In genomic region chr6:109096198-109096597, GRCh38 we compare ENCODE assay signal across 8 cellular contexts. TPM values are rescaled to one million over a fixed set of nuclear protein-coding genes. Genes with fewer than 3 reads are reported as not detected.
A peak's percentile ranks its signal among the peaks of the same experiment; 100 is the strongest.
DNase-seq lines count a peak whose midpoint lies in the region; ATAC-seq, FAIRE-seq and TF ChIP-seq lines count a peak whose summit lies in the region.

No MANE protein-coding gene starts in this region.

- no peaks in the 10 kb centered on the region for H3K9me3 Mint-ChIP-seq in naive thymus-derived CD4-positive, alpha-beta T cell

- peak overlapping the region; percentile 72 for H3K4me2 ChIP-seq in IMR-90 (ENCODE audit: low read depth, low read length)

- no TSS peak for BruUV-seq in IMR-90 (replicated peaks; lab: Mats Ljungman, UMichigan)

- intact Hi-C loops in IMR-90 (cut with micrococcal nuclease) (no loop called here), breast epithelium (cut with DNase I; ENCODE audit: low total_unique reads) (no loop called here)
- intact Hi-C loops in naive thymus-derived CD4-positive, alpha-beta T cell (cut with micrococcal nuclease) = loop anchor here (5.0 to 10.0 kb wide), 3 partner anchors 91 to 1859 kb away; partner anchors contain the start of gene GTF3C6 (in 1 of the 2)

- H3K4me3 ChIP-seq in BE2C (ENCODE audit: low read depth, low read length) = peak overlapping the region; percentile 94
- H3K4me3 ChIP-seq in IMR-90 (ENCODE audit: insufficient read depth, low read depth, low read length) = peak overlapping the region; percentile 76
- H3K4me3 ChIP-seq in breast epithelium = peak overlapping the region; percentile 66 to 78 (median 73)
- peak overlapping the region; percentile 96 for H3K4me3 ChIP-seq in naive thymus-derived CD4-positive, alpha-beta T cell (ENCODE audit: low read length)

- H3K27ac Mint-ChIP-seq in naive thymus-derived CD4-positive, alpha-beta T cell = peak overlapping the region in 8 of 9 donors; percentile 68 to 99 (median 99)

- H3K4me1 ChIP-seq in BE2C (no peaks in the 10 kb centered on the region), IMR-90 (ENCODE audit: control insufficient read depth, insufficient read depth, low read length) (peaks cover 3% of the 10 kb centered on the region; the same call in 1 of the 2 replicates), breast epithelium (peaks cover 0 to 6% of the 10 kb centered on the region in 2 donors)
- H3K4me1 ChIP-seq in naive thymus-derived CD4-positive, alpha-beta T cell (ENCODE audit: control insufficient read depth in 2 of 2, insufficient read depth in 2 of 2, low read length in 2 of 2) = peaks cover 21 to 26% of the 10 kb centered on the region in 2 donors

- no peak overlapping the region for H2BK120ac ChIP-seq in IMR-90 (ENCODE audit: low read depth, low read length)

- 67% methylated on average over 2 of the region's 6 CpGs; no CpG with 5 or more reads in 1 of the 2 experiments for WGBS in IMR-90 (ENCODE audit: extremely low coverage in 2 of 2, insufficient read length in 1 of 2), 2 experiments

- H3K23ac ChIP-seq in IMR-90 (ENCODE audit: low read depth, low read length) = peak overlapping the region; percentile 67; the same call in 1 of the 2 replicates

- TF ChIP-seq CTCF in BE2C (IDR thresholded peaks at IDR 0.05; ENCODE audit: low read depth, low read length) = no peak
- no peak for TF ChIP-seq CTCF in IMR-90 (conservative IDR thresholded peaks at IDR 0.05; ENCODE audit: low read depth, low read length)
- TF ChIP-seq CTCF in breast epithelium (IDR thresholded peaks at IDR 0.05) = no peak

- H3K4ac ChIP-seq in IMR-90 (ENCODE audit: low read depth, low read length) = peak overlapping the region; percentile 52; the same call in 1 of the 2 replicates

- H2AK9ac ChIP-seq in IMR-90 (replicated peaks; ENCODE audit: low read depth, low read length, poor library complexity) = no peak overlapping the region

- CTCF ChIA-PET in IMR-90 (lab: Yijun Ruan, JAX) = interaction anchor here (0.8 kb wide), 1 partner anchor 21 kb away, joined by 3 read pairs; no protein-coding TSS in a partner anchor
- CTCF ChIA-PET in naive thymus-derived CD4-positive, alpha-beta T cell (lab: Charles Lee) = no interaction called here

- no peak overlapping the region for H2BK20ac ChIP-seq in IMR-90 (ENCODE audit: low read depth, low read length)

- no peak overlapping the region for H2AFZ ChIP-seq in IMR-90 (replicated peaks; ENCODE audit: low read length, poor library complexity)

- H2AK5ac ChIP-seq in IMR-90 (ENCODE audit: low read depth, low read length) = peak overlapping the region; percentile 54

- in situ Hi-C loops in IMR-90 (cut with MboI; ENCODE audit: low sequenced_read_pairs) = no loop called here

- no peak overlapping the region; the same call in 1 of the 2 replicates for H4K5ac ChIP-seq in IMR-90 (ENCODE audit: low read depth, low read length)

- H3K27me3 ChIP-seq in BE2C (no peaks in the 10 kb centered on the region), IMR-90 (ENCODE audit: control insufficient read depth, insufficient read depth, low read length) (no peaks in the 10 kb centered on the region), breast epithelium (no peaks in the 10 kb centered on the region)
- no peaks in the 10 kb centered on the region for H3K27me3 ChIP-seq in naive thymus-derived CD4-positive, alpha-beta T cell (ENCODE audit: control insufficient read depth in 2 of 2, insufficient read depth in 2 of 2, low read length in 2 of 2)

- DNase-seq in BE2C = no peak
- DNase-seq in IMR-90 = no peak
- DNase-seq in breast epithelium (ENCODE audit: low spot score in 2 of 2) = no peak
- DNase-seq in naive thymus-derived CD4-positive, alpha-beta T cell = no peak
- DNase-seq in midbrain (lab: John Stamatoyannopoulos, UW) = no peak
- DNase-seq in GM12892 (ENCODE audit: insufficient read length) = no peak
- no peak for DNase-seq in urothelium cell line (ENCODE audit: low spot score)

- peak overlapping the region; percentile 92 to 98 (median 96) for H3K4me3 Mint-ChIP-seq in naive thymus-derived CD4-positive, alpha-beta T cell

- H3K9me1 ChIP-seq in IMR-90 (ENCODE audit: insufficient read depth, low read length) = peaks cover 4% of the 10 kb centered on the region; the same call in 1 of the 2 replicates

- H3K4me1 Mint-ChIP-seq in naive thymus-derived CD4-positive, alpha-beta T cell = peaks cover 21 to 55% (median 46%) of the 10 kb centered on the region in 7 donors

- FAIRE-seq in GM12892 (lab: Jason Lieb, UNC) (no peak), urothelium cell line (lab: Jason Lieb, UNC) (no peak)

- H4K20me1 ChIP-seq in IMR-90 (ENCODE audit: insufficient read depth, low read length) = peaks cover 7% of the 10 kb centered on the region; the same call in 1 of the 2 replicates

- peaks cover 0 to 14% (median 9%) of the 10 kb centered on the region in 5 donors for H3K36me3 Mint-ChIP-seq in naive thymus-derived CD4-positive, alpha-beta T cell

- H3K27ac ChIP-seq in IMR-90 (ENCODE audit: insufficient read depth, low read length) (no peak overlapping the region), breast epithelium (no peak overlapping the region)
- H3K27ac ChIP-seq in naive thymus-derived CD4-positive, alpha-beta T cell (ENCODE audit: low read depth, low read length) = no peak overlapping the region

- no peak for ATAC-seq in IMR-90 (ENCODE audit: low read depth)
- no peak for ATAC-seq in naive thymus-derived CD4-positive, alpha-beta T cell
- no peak for ATAC-seq in GM21423 (IDR thresholded peaks at IDR 0.05; ENCODE audit: unreplicated experiment)

- no peak for TF ChIP-seq RAD21 in IMR-90 (IDR thresholded peaks at IDR 0.05; ENCODE audit: low read length)

- H4K8ac ChIP-seq in IMR-90 (ENCODE audit: low read depth in 2 of 2, low read length in 2 of 2) = no peak overlapping the region; a peak in 1 of 4 replicates

- TF ChIP-seq POLR2A in IMR-90 (IDR thresholded peaks at IDR 0.05; ENCODE audit: low read depth, low read length) (no peak), breast epithelium (IDR thresholded peaks at IDR 0.05) (no peak), GM12892 (IDR thresholded peaks at IDR 0.05; ENCODE audit: low read depth, low read length) (no peak)

- no peak overlapping the region for H4K91ac ChIP-seq in IMR-90 (ENCODE audit: insufficient read depth, low read depth, low read length)

- no peaks in the 10 kb centered on the region for H3K9me3 ChIP-seq in BE2C
- H3K9me3 ChIP-seq in IMR-90 (ENCODE audit: control insufficient read depth, insufficient read depth, low read length) = no peaks in the 10 kb centered on the region
- H3K9me3 ChIP-seq in breast epithelium = no peaks in the 10 kb centered on the region
- no peaks in the 10 kb centered on the region for H3K9me3 ChIP-seq in naive thymus-derived CD4-positive, alpha-beta T cell (ENCODE audit: control insufficient read depth in 2 of 3, low read length in 3 of 3)

- no peaks in the 10 kb centered on the region for H3K27me3 Mint-ChIP-seq in naive thymus-derived CD4-positive, alpha-beta T cell

- H3K56ac ChIP-seq in IMR-90 (ENCODE audit: extremely low read depth, insufficient read depth, low read length) = peak overlapping the region; percentile 83; the same call in 1 of the 2 replicates

- dilution Hi-C loops in IMR-90 (cut with HindIII; ENCODE audit: low sequenced_read_pairs, unreplicated experiment) = no loop called here

- no peaks in the 10 kb centered on the region for H3K36me3 ChIP-seq in BE2C
- H3K36me3 ChIP-seq in IMR-90 (ENCODE audit: control insufficient read depth, insufficient read depth, low read length) = no peaks in the 10 kb centered on the region
- H3K36me3 ChIP-seq in breast epithelium = no peaks in the 10 kb centered on the region
- H3K36me3 ChIP-seq in naive thymus-derived CD4-positive, alpha-beta T cell (ENCODE audit: control insufficient read depth in 2 of 3, insufficient read depth in 3 of 3, low read length in 3 of 3) = peaks cover 0 to 11% (median 0%) of the 10 kb centered on the region in 3 experiments

- no peak overlapping the region for H3K18ac ChIP-seq in IMR-90 (ENCODE audit: low read depth, low read length)

- no peak overlapping the region for H2BK5ac ChIP-seq in IMR-90 (ENCODE audit: low read depth, low read length, poor library complexity, severe bottlenecking)

- H3K14ac ChIP-seq in IMR-90 (replicated peaks; ENCODE audit: low read depth, low read length) = peak overlapping the region; percentile 72; the same call in 1 of the 2 replicates

- no peak overlapping the region for H2BK15ac ChIP-seq in IMR-90 (ENCODE audit: low read depth, low read length)

- peaks cover 30 to 58% of the 10 kb centered on the region in 2 experiments for H3K79me1 ChIP-seq in IMR-90 (ENCODE audit: low read depth in 1 of 2, low read length in 2 of 2)

- POLR2A ChIA-PET in IMR-90 (lab: Charles Lee; ENCODE audit: unreplicated experiment) = no interaction called here
- POLR2A ChIA-PET in naive thymus-derived CD4-positive, alpha-beta T cell (lab: Charles Lee) = interaction anchor here (0.7 to 4.0 kb wide), 4 partner anchors 42 to 538 kb away, joined by 4 to 41 read pairs (median 10); no protein-coding TSS in a partner anchor

- H3K9ac ChIP-seq in IMR-90 (ENCODE audit: low read depth, low read length) = peak overlapping the region; percentile 83; the same call in 1 of the 2 replicates

RNA-seq across cellular contexts. Expression of gene CEP57L1, which starts 0.9 kb away (rescaled TPM):
- polyA plus RNA-seq in BE2C (2012; ENCODE audit: insufficient read depth, insufficient read length, low read depth) = 6.7 TPM
- total RNA-seq in IMR-90 (2012; rRNA removed) = 21.9 and 28.3 TPM in 2 replicates
- polyA plus RNA-seq in IMR-90 (2012; rRNA removed) = 10.3 and 11.2 TPM in 2 replicates
- 2.8 and 5.8 TPM in 2 replicates for polyA plus RNA-seq in IMR-90 (2012; cell fraction: cytosol; rRNA removed)
- 2.5 and 11.0 TPM in 2 replicates for polyA plus RNA-seq in IMR-90 (2012; cell fraction: nucleus; rRNA removed; ENCODE audit: low replicate concordance)
- 10 to 100 TPM; 14.1 to 23.7 (median 19.8) TPM for total RNA-seq in breast epithelium
- total RNA-seq in naive thymus-derived CD4-positive, alpha-beta T cell = 10 to 100 TPM in 1 of 5 experiments, 1 to 10 TPM in 4; 3.1 to 17.2 (median 6.5) TPM
- polyA plus RNA-seq in naive thymus-derived CD4-positive, alpha-beta T cell = 1 to 10 TPM; 5.1 to 7.7 TPM
- 19.9 TPM for polyA plus RNA-seq in GM12892 (2012; ENCODE audit: missing spikeins)

RNA-seq across cellular contexts. Expression of gene SESN1, which starts 1.6 kb away (rescaled TPM):
- 2.9 TPM for polyA plus RNA-seq in BE2C (2012; ENCODE audit: insufficient read depth, insufficient read length, low read depth)
- total RNA-seq in IMR-90 (2012; rRNA removed) (16.7 and 18.6 TPM in 2 replicates), breast epithelium (100 to 1,000 TPM in 2 of 3 donors, 10 to 100 TPM in 1; 70.8 to 141 (median 108) TPM)
- polyA plus RNA-seq in IMR-90 (2012; rRNA removed) = 8.0 and 9.7 TPM in 2 replicates
- polyA plus RNA-seq in IMR-90 (2012; cell fraction: cytosol; rRNA removed) = 2.1 and 3.0 TPM in 2 replicates
- 3.6 and 25.8 TPM in 2 replicates for polyA plus RNA-seq in IMR-90 (2012; cell fraction: nucleus; rRNA removed; ENCODE audit: low replicate concordance)
- 10 to 100 TPM; 24.6 to 61.8 (median 37.7) TPM for total RNA-seq in naive thymus-derived CD4-positive, alpha-beta T cell
- 10 to 100 TPM; 16.5 to 37.0 TPM for polyA plus RNA-seq in naive thymus-derived CD4-positive, alpha-beta T cell
- polyA plus RNA-seq in GM12892 (2012; ENCODE audit: missing spikeins) = 8.2 TPM

Comparison
In these comparisons a context has a peak if more than half of its experiments do, and no peak if none do; other contexts are left out.
1. intact Hi-C loops: an anchor here in naive thymus-derived CD4-positive, alpha-beta T cell (5.0 to 10.0 kb wide); none called in IMR-90 and breast epithelium.